Comparison of ENCODE assay signal across 14 cellular contexts in genomic region chr12:100401660-100402059, GRCh38. TPM values are rescaled to one million over a fixed set of nuclear protein-coding genes. Genes with fewer than 3 reads are reported as not detected.
A peak's percentile ranks its signal among the peaks of the same experiment; 100 is the strongest.
DNase-seq lines count a peak whose midpoint lies in the region; ATAC-seq and TF ChIP-seq lines count a peak whose summit lies in the region.
"Had no signal": no experiment of that assay in that cellular context is flagged by ENCODE, and none has a peak within 500 bp of the region (broad histone marks: within the 10 kb centered on the region; RNA-seq: fewer than 3 reads in every experiment).

No MANE protein-coding gene starts in this region.

- no peak overlapping the region for H3K4me3 ChIP-seq in HFF-Myc (replicated peaks; ENCODE audit: low read depth, low read length)
- H3K4me3 ChIP-seq in adipocyte (ENCODE audit: low read length), result no peak overlapping the region
- no peak overlapping the region for H3K4me3 ChIP-seq in foreskin fibroblast (ENCODE audit: low read depth in 1 of 2, low read length in 2 of 2)
- H3K4me3 ChIP-seq: gastrocnemius medialis, Peyer's patch had no signal

- no peak overlapping the region for H3K27ac Mint-ChIP-seq in type B pancreatic cell
- H3K27ac Mint-ChIP-seq: activated CD8-positive, alpha-beta T cell treated with anti-CD3 and anti-CD28 coated beads for 36 hours had no signal

- H3K4me1 ChIP-seq in adipocyte (ENCODE audit: control insufficient read depth, insufficient read depth, low read length), result peaks cover 5% of the 10 kb centered on the region
- H3K4me1 ChIP-seq: gastrocnemius medialis had no signal

- peak; percentile 5 for DNase-seq in HFF-Myc (ENCODE audit: extremely low read depth, low read depth)
- peak; percentile 55 for DNase-seq in adipocyte (ENCODE audit: low read depth)
- DNase-seq in foreskin fibroblast, result peak; percentile 10 to 29
- DNase-seq in type B pancreatic cell (ENCODE audit: extremely low spot score, unreplicated experiment), result no peak
- no peak for DNase-seq in medulla oblongata (ENCODE audit: extremely low spot score)
- no peak for DNase-seq in NCI-H69 (lab: John Stamatoyannopoulos, UW)
- DNase-seq: activated CD8-positive, alpha-beta T cell treated with anti-CD3 and anti-CD28 coated beads for 36 hours; activated effector memory CD4-positive, alpha-beta T cell treated with Interleukin-2 at 50 U/mL for 16 hours; gastrocnemius medialis; Peyer's patch had no signal

- H3K9me3 Mint-ChIP-seq in type B pancreatic cell, result no peaks in the 10 kb centered on the region
- H3K9me3 Mint-ChIP-seq: activated CD8-positive, alpha-beta T cell treated with anti-CD3 and anti-CD28 coated beads for 36 hours; central memory CD8-positive, alpha-beta T cell; neural crest cell had no signal

- H3K9me3 ChIP-seq in adipocyte (ENCODE audit: control insufficient read depth, low read length), result peaks cover 4% of the 10 kb centered on the region
- H3K9me3 ChIP-seq: gastrocnemius medialis, Peyer's patch had no signal

- H3K4me1 Mint-ChIP-seq in type B pancreatic cell (ENCODE audit: unreplicated experiment), result peaks cover 12% of the 10 kb centered on the region
- H3K4me1 Mint-ChIP-seq: central memory CD8-positive, alpha-beta T cell had no signal

- no peak for TF ChIP-seq POLR2A in GM18505 (IDR thresholded peaks at IDR 0.05; ENCODE audit: borderline replicate concordance, extremely low read depth, insufficient read depth, insufficient read length)

- H3K27me3 Mint-ChIP-seq in type B pancreatic cell, result no peaks in the 10 kb centered on the region
- H3K27me3 Mint-ChIP-seq: activated CD8-positive, alpha-beta T cell treated with anti-CD3 and anti-CD28 coated beads for 36 hours had no signal

- H3K36me3 ChIP-seq in adipocyte (ENCODE audit: control insufficient read depth, insufficient read depth, low read length, severe bottlenecking), result no peaks in the 10 kb centered on the region
- H3K36me3 ChIP-seq: gastrocnemius medialis, Peyer's patch had no signal

- ATAC-seq in GM18505 (IDR thresholded peaks at IDR 0.05; ENCODE audit: unreplicated experiment), result no peak
- ATAC-seq: activated CD8-positive, alpha-beta T cell treated with anti-CD3 and anti-CD28 coated beads for 36 hours; gastrocnemius medialis; left lobe of liver had no signal

- H3K4me3 Mint-ChIP-seq in type B pancreatic cell, result peak overlapping the region; percentile 8
- H3K4me3 Mint-ChIP-seq: activated CD8-positive, alpha-beta T cell treated with anti-CD3 and anti-CD28 coated beads for 36 hours; central memory CD8-positive, alpha-beta T cell; neural crest cell had no signal

- no peak for TF ChIP-seq CTCF in HFF-Myc (IDR thresholded peaks at IDR 0.05; ENCODE audit: low read depth, low read length, missing control alignments)
- no peak for TF ChIP-seq CTCF in foreskin fibroblast (IDR thresholded peaks at IDR 0.05; ENCODE audit: low read depth, low read length)
- TF ChIP-seq CTCF in type B pancreatic cell (conservative IDR thresholded peaks at IDR 0.05), result no peak

- no peaks in the 10 kb centered on the region for H3K36me3 Mint-ChIP-seq in type B pancreatic cell

- H3K27me3 ChIP-seq in adipocyte (replicated peaks; ENCODE audit: control insufficient read depth, insufficient read depth, low read length), result peaks cover 5% of the 10 kb centered on the region
- H3K27me3 ChIP-seq: gastrocnemius medialis, Peyer's patch had no signal

- no peak overlapping the region for H3K9ac ChIP-seq in adipocyte (ENCODE audit: low read length)

RNA-seq across cellular contexts. Expression of gene SLC17A8, which starts 44.8 kb away (rescaled TPM):
- 2.6 and 6.1 TPM in 2 replicates for total RNA-seq in type B pancreatic cell (ENCODE audit: low replicate concordance)
- total RNA-seq: activated CD8-positive, alpha-beta T cell treated with anti-CD3 and anti-CD28 coated beads for 36 hours; neural crest cell had no signal

Comparison
In these comparisons a context has a peak if more than half of its experiments do, and no peak if none do; other contexts are left out.
1. DNase-seq: peak in HFF-Myc (single experiment), adipocyte (single experiment) and foreskin fibroblast (2 of 2); none in type B pancreatic cell (single experiment), medulla oblongata (single experiment) and NCI-H69 (single experiment).